9 cellular contexts compared by ENCODE assay signal in genomic region chr22:40009231-40009769, GRCh38. TPM values are rescaled to one million over a fixed set of nuclear protein-coding genes. Genes with fewer than 3 reads are reported as not detected.
DNase-seq lines count a peak whose midpoint lies in the region; ATAC-seq and TF ChIP-seq lines count a peak whose summit lies in the region.
"Had no signal": no experiment of that assay in that cellular context is flagged by ENCODE, and none has a peak within 500 bp of the region (broad histone marks: within the 10 kb centered on the region; RNA-seq: fewer than 3 reads in every experiment).

No MANE protein-coding gene starts in this region.

- intact Hi-C loops in activated CD4-positive, alpha-beta T cell treated with anti-CD3 and anti-CD28 coated beads, Interleukin-2, amount 10 ng/mL, durations not matched to agents 24 days and 14 days (cut with micrococcal nuclease), result no loop called here
- intact Hi-C loops in esophagus squamous epithelium (cut with DNase I), result no loop called here

- H3K27ac ChIP-seq in esophagus squamous epithelium, result peak overlapping the region; percentile 56 to 93 (median 74)

- no peaks in the 10 kb centered on the region for H3K36me3 Mint-ChIP-seq in activated CD4-positive, alpha-beta T cell treated with anti-CD3 and anti-CD28 coated beads, Interleukin-2, amount 10 ng/mL, durations not matched to agents 24 days and 14 days (ENCODE audit: low read depth)
- H3K36me3 Mint-ChIP-seq in stimulated activated effector memory CD8-positive, alpha-beta T cell treated with anti-CD3 and anti-CD28 coated beads, Interleukin-12 subunit alpha, Interleukin-12 subunit beta, amount 100 ng/mL, for 72 hours, result peaks cover 5% of the 10 kb centered on the region

- H3K4me1 Mint-ChIP-seq in activated CD4-positive, alpha-beta T cell treated with anti-CD3 and anti-CD28 coated beads, Interleukin-2, amount 10 ng/mL, durations not matched to agents 24 days and 14 days, result peaks cover 9% of the 10 kb centered on the region
- H3K4me1 Mint-ChIP-seq in stimulated activated effector memory CD8-positive, alpha-beta T cell treated with anti-CD3 and anti-CD28 coated beads, Interleukin-12 subunit alpha, Interleukin-12 subunit beta, amount 100 ng/mL, for 72 hours, result peaks cover 18% of the 10 kb centered on the region

- H3K4me1 ChIP-seq in esophagus squamous epithelium, result peaks cover 35 to 70% (median 46%) of the 10 kb centered on the region in 3 donors

- H3K4me3 Mint-ChIP-seq in activated CD4-positive, alpha-beta T cell treated with anti-CD3 and anti-CD28 coated beads, Interleukin-2, amount 10 ng/mL, durations not matched to agents 24 days and 14 days, result peak overlapping the region; percentile 44
- H3K4me3 Mint-ChIP-seq in stimulated activated effector memory CD8-positive, alpha-beta T cell treated with anti-CD3 and anti-CD28 coated beads, Interleukin-12 subunit alpha, Interleukin-12 subunit beta, amount 100 ng/mL, for 72 hours, result no peak overlapping the region

- no peaks in the 10 kb centered on the region for H3K9me3 ChIP-seq in esophagus squamous epithelium

- H3K4me3 ChIP-seq in esophagus squamous epithelium, result no peak overlapping the region

- in situ Hi-C loops in KBM-7 (cut with MboI; ENCODE audit: low pct_unique_long_range_greater_than_20kb, low sequenced_read_pairs), result no loop called here

- no peaks in the 10 kb centered on the region for H3K36me3 ChIP-seq in esophagus squamous epithelium

- 11 to 18% methylated on average over 6 to 11 of the region's 12 CpGs for WGBS in esophagus squamous epithelium, 2 donors

- H3K27ac Mint-ChIP-seq in activated CD4-positive, alpha-beta T cell treated with anti-CD3 and anti-CD28 coated beads, Interleukin-2, amount 10 ng/mL, durations not matched to agents 24 days and 14 days, result peak overlapping the region; percentile 15
- H3K27ac Mint-ChIP-seq in stimulated activated effector memory CD8-positive, alpha-beta T cell treated with anti-CD3 and anti-CD28 coated beads, Interleukin-12 subunit alpha, Interleukin-12 subunit beta, amount 100 ng/mL, for 72 hours, result peak overlapping the region; percentile 30

- TF ChIP-seq POLR2A in esophagus squamous epithelium (IDR thresholded peaks at IDR 0.05), result no peak

- ATAC-seq in stimulated activated effector memory CD8-positive, alpha-beta T cell treated with anti-CD3 and anti-CD28 coated beads, Interleukin-12 subunit alpha, Interleukin-12 subunit beta, amount 100 ng/mL, for 72 hours, result no peak
- no peak for ATAC-seq in HG02642 (IDR thresholded peaks at IDR 0.05; ENCODE audit: poor library complexity, unreplicated experiment)

- H3K27me3 Mint-ChIP-seq in activated CD4-positive, alpha-beta T cell treated with anti-CD3 and anti-CD28 coated beads, Interleukin-2, amount 10 ng/mL, durations not matched to agents 24 days and 14 days, result peaks cover 33% of the 10 kb centered on the region

- H3K9me3 Mint-ChIP-seq in activated CD4-positive, alpha-beta T cell treated with anti-CD3 and anti-CD28 coated beads, Interleukin-2, amount 10 ng/mL, durations not matched to agents 24 days and 14 days, result no peaks in the 10 kb centered on the region
- no peaks in the 10 kb centered on the region for H3K9me3 Mint-ChIP-seq in stimulated activated effector memory CD8-positive, alpha-beta T cell treated with anti-CD3 and anti-CD28 coated beads, Interleukin-12 subunit alpha, Interleukin-12 subunit beta, amount 100 ng/mL, for 72 hours

- TF ChIP-seq CTCF in esophagus squamous epithelium (IDR thresholded peaks at IDR 0.05), result no peak

- peaks cover 0 to 44% (median 0%) of the 10 kb centered on the region in 4 donors for H3K27me3 ChIP-seq in esophagus squamous epithelium

- DNase-seq in activated CD4-positive, alpha-beta T cell treated with anti-CD3 and anti-CD28 coated beads, Interleukin-2, amount 10 ng/mL, durations not matched to agents 24 days and 14 days, result no peak
- no peak for DNase-seq in activated CD4-positive, alpha-beta T cell treated with anti-CD3 and anti-CD28 coated beads for 48 hours
- DNase-seq in RPMI8226 (peak; percentile 40), esophagus squamous epithelium (lab: John Stamatoyannopoulos, UW) (no peak), HCEC 1CT (no peak), KBM-7 (no peak)
- no peak for DNase-seq in stimulated activated effector memory CD8-positive, alpha-beta T cell treated with anti-CD3 and anti-CD28 coated beads, Interleukin-12 subunit alpha, Interleukin-12 subunit beta, amount 100 ng/mL, for 72 hours (ENCODE audit: low spot score in 2 of 2)
- DNase-seq: MM.1S had no signal

RNA-seq across cellular contexts. Expression of gene FAM83F, which starts 14.5 kb away (rescaled TPM):
- 0.17 and 0.23 TPM in 2 replicates for total RNA-seq in activated CD4-positive, alpha-beta T cell treated with anti-CD3 and anti-CD28 coated beads, Interleukin-2, amount 10 ng/mL, durations not matched to agents 24 days and 14 days
- 10 to 100 TPM; 25.5 to 39.2 (median 29.6) TPM for total RNA-seq in esophagus squamous epithelium

RNA-seq across cellular contexts. Expression of gene TMA7B, which starts 49.1 kb away (rescaled TPM):
- 0.90 and 0.96 TPM in 2 replicates for total RNA-seq in activated CD4-positive, alpha-beta T cell treated with anti-CD3 and anti-CD28 coated beads, Interleukin-2, amount 10 ng/mL, durations not matched to agents 24 days and 14 days
- not detected for total RNA-seq in esophagus squamous epithelium

Comparison
In these comparisons a context has a peak if more than half of its experiments do, and no peak if none do; other contexts are left out.
1. RNA of gene FAM83F, which starts 14.5 kb away (total RNA-seq): 25.5 to 39.2 TPM in esophagus squamous epithelium; 0.17 to 0.23 TPM in activated CD4-positive, alpha-beta T cell treated with anti-CD3 and anti-CD28 coated beads, Interleukin-2, amount 10 ng/mL, durations not matched to agents 24 days and 14 days; every median in the first group is over 10 times any median in the second.